In the genomic region with DNA sequence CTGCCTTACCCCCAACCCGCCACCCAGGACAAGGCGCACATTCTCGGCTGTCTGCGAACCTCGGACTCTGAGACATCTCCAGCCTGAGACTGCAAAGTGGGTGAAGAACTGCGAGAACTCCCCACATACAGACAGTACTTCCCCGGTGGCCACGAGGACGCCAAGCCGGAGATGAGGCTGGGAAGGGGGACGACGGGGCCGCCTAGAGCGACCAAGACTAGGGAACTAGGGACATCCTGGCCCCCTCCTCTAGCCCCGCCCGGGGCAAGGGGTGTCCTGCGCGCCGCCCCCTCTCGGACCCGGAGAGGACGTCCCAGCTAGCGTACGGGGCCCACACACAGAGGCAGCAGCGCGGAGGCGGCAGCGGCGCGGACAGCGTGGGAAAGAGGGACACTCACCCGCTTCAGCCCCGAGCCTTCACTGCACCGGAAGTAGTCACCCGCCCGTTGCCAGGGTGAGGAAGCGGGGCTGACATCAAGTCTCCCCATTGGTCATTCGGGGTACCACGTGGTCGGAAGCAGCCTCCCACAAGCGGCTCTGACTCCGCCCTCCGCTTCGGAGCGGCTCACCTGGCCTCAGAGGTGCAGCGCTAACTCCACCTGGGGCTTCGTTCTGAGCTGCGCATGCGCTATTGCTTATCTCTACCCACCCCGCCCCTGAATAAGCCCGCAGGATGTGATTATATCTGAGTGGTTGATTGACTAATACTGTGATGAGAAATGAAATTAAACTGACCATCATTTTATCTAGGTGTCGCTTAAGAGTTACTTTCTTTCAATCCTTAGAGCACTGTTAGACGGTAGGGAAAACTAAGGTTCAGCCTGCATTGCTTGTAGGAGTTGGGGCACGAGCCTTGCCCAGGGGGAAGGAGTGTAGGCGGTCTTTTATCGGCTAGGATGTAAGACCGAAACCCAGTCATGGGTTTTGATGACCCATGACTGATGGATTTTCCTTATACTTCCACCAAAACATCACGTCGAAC, we compare ENCODE assay signal across 1 cellular context.
A peak's percentile ranks its signal among the peaks of the same experiment; 100 is the strongest.
TF ChIP-seq lines count a peak whose summit lies in the region.

TSS of gene TASP1 (minus strand) at position 437 of the 982 bp plus-strand sequence. CDS start 8,854 bp downstream, outside the sequence.

TF ChIP-seq in HepG2, 621 proteins besides CTCF, POLR2A, EP300 and RAD21 (continued from another document and continues in another):
- TF ChIP-seq MLX (CRISPR knock-in tag; IDR thresholded peaks at IDR 0.05) (peak; percentile 56), ZNF468 (CRISPR knock-in tag; IDR thresholded peaks at IDR 0.05) (0 out of 2 replicates have a peak, but pooled peaks have one; percentile 30), CCAR2 (optimal IDR thresholded peaks at IDR 0.05; ENCODE audit: low read depth, low read length) (no peak), ZSCAN22 (CRISPR knock-in tag; IDR thresholded peaks at IDR 0.05) (0 out of 2 replicates have a peak, but pooled peaks have one; percentile 48), KMT2B (CRISPR knock-in tag; IDR thresholded peaks at IDR 0.05) (peak; percentile 98), ELF4 (CRISPR knock-in tag; IDR thresholded peaks at IDR 0.05; ENCODE audit: borderline replicate concordance) (no peak), ARID4A (CRISPR knock-in tag; IDR thresholded peaks at IDR 0.05; ENCODE audit: borderline replicate concordance) (peak; percentile 100), PAF1 (CRISPR knock-in tag; IDR thresholded peaks at IDR 0.05) (no peak), ZMYM4 (CRISPR knock-in tag; IDR thresholded peaks at IDR 0.05) (peak; percentile 99), GPN1 (CRISPR knock-in tag; IDR thresholded peaks at IDR 0.05; ENCODE audit: borderline replicate concordance) (no peak), ZNF121 (CRISPR knock-in tag; IDR thresholded peaks at IDR 0.05) (peak; percentile 57; the same call in 1 of the 2 replicates), ZNF317 (CRISPR knock-in tag; IDR thresholded peaks at IDR 0.05) (no peak; the same call in 1 of the 2 replicates), ZNF609 (CRISPR knock-in tag; IDR thresholded peaks at IDR 0.05; ENCODE audit: borderline replicate concordance) (0 out of 2 replicates have a peak, but pooled peaks have one; percentile 31), ZNF569 (CRISPR knock-in tag; IDR thresholded peaks at IDR 0.05; ENCODE audit: borderline replicate concordance) (no peak), ZNF205 (CRISPR knock-in tag; IDR thresholded peaks at IDR 0.05) (peak; percentile 53; the same call in 1 of the 2 replicates), U2AF1 (optimal IDR thresholded peaks at IDR 0.05; ENCODE audit: low read depth, low read length) (no peak), TSC22D2 (CRISPR knock-in tag; IDR thresholded peaks at IDR 0.05; ENCODE audit: borderline replicate concordance) (0 out of 2 replicates have a peak, but pooled peaks have one; percentile 73), SCMH1 (CRISPR knock-in tag; IDR thresholded peaks at IDR 0.05; ENCODE audit: borderline replicate concordance) (no peak), MAFF (IDR thresholded peaks at IDR 0.05; ENCODE audit: low read depth, low read length) (no peak), MEF2D (CRISPR knock-in tag; IDR thresholded peaks at IDR 0.05) (peak; percentile 32; the same call in 1 of the 2 replicates), POLR2AphosphoS2 (IDR thresholded peaks at IDR 0.05; ENCODE audit: low read depth, low read length) (no peak), ZNF703 (CRISPR knock-in tag; IDR thresholded peaks at IDR 0.05; ENCODE audit: borderline replicate concordance) (no peak), ZNF143 (CRISPR knock-in tag; IDR thresholded peaks at IDR 0.05) (no peak; the same call in 1 of the 2 replicates), ZNF737 (CRISPR knock-in tag; IDR thresholded peaks at IDR 0.05; ENCODE audit: borderline replicate concordance) (no peak; the same call in 1 of the 2 replicates)
- TF ChIP-seq, protein P1, sequence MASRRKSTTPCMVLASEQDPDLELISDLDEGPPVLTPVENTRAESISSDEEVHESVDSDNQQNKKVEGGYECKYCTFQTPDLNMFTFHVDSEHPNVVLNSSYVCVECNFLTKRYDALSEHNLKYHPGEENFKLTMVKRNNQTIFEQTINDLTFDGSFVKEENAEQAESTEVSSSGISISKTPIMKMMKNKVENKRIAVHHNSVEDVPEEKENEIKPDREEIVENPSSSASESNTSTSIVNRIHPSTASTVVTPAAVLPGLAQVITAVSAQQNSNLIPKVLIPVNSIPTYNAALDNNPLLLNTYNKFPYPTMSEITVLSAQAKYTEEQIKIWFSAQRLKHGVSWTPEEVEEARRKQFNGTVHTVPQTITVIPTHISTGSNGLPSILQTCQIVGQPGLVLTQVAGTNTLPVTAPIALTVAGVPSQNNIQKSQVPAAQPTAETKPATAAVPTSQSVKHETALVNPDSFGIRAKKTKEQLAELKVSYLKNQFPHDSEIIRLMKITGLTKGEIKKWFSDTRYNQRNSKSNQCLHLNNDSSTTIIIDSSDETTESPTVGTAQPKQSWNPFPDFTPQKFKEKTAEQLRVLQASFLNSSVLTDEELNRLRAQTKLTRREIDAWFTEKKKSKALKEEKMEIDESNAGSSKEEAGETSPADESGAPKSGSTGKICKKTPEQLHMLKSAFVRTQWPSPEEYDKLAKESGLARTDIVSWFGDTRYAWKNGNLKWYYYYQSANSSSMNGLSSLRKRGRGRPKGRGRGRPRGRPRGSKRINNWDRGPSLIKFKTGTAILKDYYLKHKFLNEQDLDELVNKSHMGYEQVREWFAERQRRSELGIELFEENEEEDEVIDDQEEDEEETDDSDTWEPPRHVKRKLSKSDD (CRISPR knock-in tag; IDR thresholded peaks at IDR 0.05; ENCODE audit: low read depth): no peak
- TF ChIP-seq, protein P2, sequence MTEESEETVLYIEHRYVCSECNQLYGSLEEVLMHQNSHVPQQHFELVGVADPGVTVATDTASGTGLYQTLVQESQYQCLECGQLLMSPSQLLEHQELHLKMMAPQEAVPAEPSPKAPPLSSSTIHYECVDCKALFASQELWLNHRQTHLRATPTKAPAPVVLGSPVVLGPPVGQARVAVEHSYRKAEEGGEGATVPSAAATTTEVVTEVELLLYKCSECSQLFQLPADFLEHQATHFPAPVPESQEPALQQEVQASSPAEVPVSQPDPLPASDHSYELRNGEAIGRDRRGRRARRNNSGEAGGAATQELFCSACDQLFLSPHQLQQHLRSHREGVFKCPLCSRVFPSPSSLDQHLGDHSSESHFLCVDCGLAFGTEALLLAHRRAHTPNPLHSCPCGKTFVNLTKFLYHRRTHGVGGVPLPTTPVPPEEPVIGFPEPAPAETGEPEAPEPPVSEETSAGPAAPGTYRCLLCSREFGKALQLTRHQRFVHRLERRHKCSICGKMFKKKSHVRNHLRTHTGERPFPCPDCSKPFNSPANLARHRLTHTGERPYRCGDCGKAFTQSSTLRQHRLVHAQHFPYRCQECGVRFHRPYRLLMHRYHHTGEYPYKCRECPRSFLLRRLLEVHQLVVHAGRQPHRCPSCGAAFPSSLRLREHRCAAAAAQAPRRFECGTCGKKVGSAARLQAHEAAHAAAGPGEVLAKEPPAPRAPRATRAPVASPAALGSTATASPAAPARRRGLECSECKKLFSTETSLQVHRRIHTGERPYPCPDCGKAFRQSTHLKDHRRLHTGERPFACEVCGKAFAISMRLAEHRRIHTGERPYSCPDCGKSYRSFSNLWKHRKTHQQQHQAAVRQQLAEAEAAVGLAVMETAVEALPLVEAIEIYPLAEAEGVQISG (CRISPR knock-in tag; IDR thresholded peaks at IDR 0.05): peak; percentile 91
- TF ChIP-seq, protein P3, sequence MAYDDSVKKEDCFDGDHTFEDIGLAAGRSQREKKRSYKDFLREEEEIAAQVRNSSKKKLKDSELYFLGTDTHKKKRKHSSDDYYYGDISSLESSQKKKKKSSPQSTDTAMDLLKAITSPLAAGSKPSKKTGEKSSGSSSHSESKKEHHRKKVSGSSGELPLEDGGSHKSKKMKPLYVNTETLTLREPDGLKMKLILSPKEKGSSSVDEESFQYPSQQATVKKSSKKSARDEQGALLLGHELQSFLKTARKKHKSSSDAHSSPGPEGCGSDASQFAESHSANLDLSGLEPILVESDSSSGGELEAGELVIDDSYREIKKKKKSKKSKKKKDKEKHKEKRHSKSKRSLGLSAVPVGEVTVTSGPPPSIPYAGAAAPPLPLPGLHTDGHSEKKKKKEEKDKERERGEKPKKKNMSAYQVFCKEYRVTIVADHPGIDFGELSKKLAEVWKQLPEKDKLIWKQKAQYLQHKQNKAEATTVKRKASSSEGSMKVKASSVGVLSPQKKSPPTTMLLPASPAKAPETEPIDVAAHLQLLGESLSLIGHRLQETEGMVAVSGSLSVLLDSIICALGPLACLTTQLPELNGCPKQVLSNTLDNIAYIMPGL (CRISPR knock-in tag; IDR thresholded peaks at IDR 0.05; ENCODE audit: borderline replicate concordance in 1 of 2, low read depth in 1 of 2): peak; percentile 56 to 90; a peak in 3 of 4 replicates
